ENCODE assay signal across 1 cellular context in genomic region chr7:23114854-23115253, GRCh38.
TF ChIP-seq lines count a peak whose summit lies in the region.

No MANE protein-coding gene starts in this region.

TF ChIP-seq in GM23338, 12 proteins besides CTCF, POLR2A, EP300 and RAD21 (continued from another document):
- TF ChIP-seq ZNF462 (CRISPR knock-in tag; IDR thresholded peaks at IDR 0.05) (no peak), JUNB (IDR thresholded peaks at IDR 0.05; ENCODE audit: unreplicated experiment) (no peak), CREB1 (CRISPR knock-in tag; IDR thresholded peaks at IDR 0.05; ENCODE audit: low read depth) (no peak), ETS1 (IDR thresholded peaks at IDR 0.05) (no peak), POLR2AphosphoS5 (IDR thresholded peaks at IDR 0.05; ENCODE audit: low read depth) (no peak), EZH2phosphoT487 (IDR thresholded peaks at IDR 0.05; ENCODE audit: unreplicated experiment) (no peak)
